In genomic region chr11:126419801-126420729, GRCh38 we compare ENCODE assay signal across 8 cellular contexts.
DNase-seq lines count a peak whose midpoint lies in the region; ATAC-seq and TF ChIP-seq lines count a peak whose summit lies in the region.

No MANE protein-coding gene starts in this region.

- DNase-seq in SKM-1 treated with dmso at 0.1 percent for 144 hours (lab: John Stamatoyannopoulos, UW; ENCODE audit: unreplicated experiment) (peak; percentile 56), T-helper 9 cell (no peak), posterior vena cava (ENCODE audit: low spot score) (no peak), KG1 (lab: John Stamatoyannopoulos, UW) (no peak), putamen (ENCODE audit: low spot score) (no peak)

- ATAC-seq in GM19023 (IDR thresholded peaks at IDR 0.05; ENCODE audit: unreplicated experiment) (peak; percentile 50), HG03039 (IDR thresholded peaks at IDR 0.05; ENCODE audit: unreplicated experiment) (peak; percentile 66)

- intact Hi-C loops in posterior vena cava (cut with DNase I): loop anchor here in 1 of 2 donors (5.0 kb wide), 1 partner anchor 108 kb away; no protein-coding TSS in a partner anchor

- peaks cover 7% of the 10 kb centered on the region for H3K36me3 Mint-ChIP-seq in nephron (ENCODE audit: low read depth)

- H3K27ac Mint-ChIP-seq in nephron: peak overlapping the region; percentile 66 to 93 (median 92)

- peak overlapping the region in 1 of 3 experiments; percentile 14 for H3K4me3 Mint-ChIP-seq in nephron

- no peak for TF ChIP-seq CTCF in nephron (IDR thresholded peaks at IDR 0.05; ENCODE audit: unreplicated experiment in 3 of 3)

- H3K27me3 Mint-ChIP-seq in nephron (ENCODE audit: low read depth): no peaks in the 10 kb centered on the region

- H3K9me3 Mint-ChIP-seq in nephron: no peaks in the 10 kb centered on the region

- peaks cover 50% of the 10 kb centered on the region for H3K4me1 Mint-ChIP-seq in nephron
